ENCODE assay signal across 15 cellular contexts in the genomic region with DNA sequence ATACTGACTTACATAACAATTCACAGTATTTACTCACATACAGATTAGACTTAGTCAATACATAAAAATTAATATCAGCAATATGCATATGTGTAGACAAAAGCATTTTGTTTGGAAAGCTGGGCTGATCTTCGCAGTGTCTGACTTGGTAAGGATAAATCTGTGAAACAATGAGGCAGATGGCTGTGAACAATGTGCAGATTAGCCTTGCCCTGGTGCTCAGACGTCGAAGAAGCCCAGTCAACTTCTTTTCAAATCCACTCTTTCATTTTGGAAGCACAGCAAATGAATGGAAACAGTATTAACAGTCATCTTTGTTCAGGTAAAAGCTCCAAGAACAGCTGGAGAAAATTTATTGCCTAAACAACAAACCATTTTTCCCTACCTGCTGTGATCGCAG.
A peak's percentile ranks its signal among the peaks of the same experiment; 100 is the strongest.
DNase-seq lines count a peak whose midpoint lies in the region; ATAC-seq, FAIRE-seq and TF ChIP-seq lines count a peak whose summit lies in the region.
"Had no signal": no experiment of that assay in that cellular context is flagged by ENCODE, and none has a peak within 500 bp of the region (broad histone marks: within the 10 kb centered on the region; RNA-seq: fewer than 3 reads in every experiment).

No MANE protein-coding gene starts in this region.

- WGBS in suprapubic skin: 71% methylated on average over 4 of the region's 4 CpGs

- peak overlapping the region; percentile 97 for H3K27ac Mint-ChIP-seq in astrocyte (ENCODE audit: unreplicated experiment)
- H3K27ac Mint-ChIP-seq: progenitor cell of endocrine pancreas had no signal

- H3K4me3 Mint-ChIP-seq in astrocyte (ENCODE audit: unreplicated experiment): peak overlapping the region; percentile 55

- no peaks in the 10 kb centered on the region for H4K20me1 ChIP-seq in astrocyte (ENCODE audit: insufficient read depth, low read length)

- no peak for TF ChIP-seq EP300 in suprapubic skin (IDR thresholded peaks at IDR 0.05)

- H3K9ac ChIP-seq in astrocyte (ENCODE audit: low read length): peak overlapping the region; percentile 74

- TF ChIP-seq POLR2A in suprapubic skin (IDR thresholded peaks at IDR 0.05): no peak

- no peak overlapping the region for H2AFZ ChIP-seq in astrocyte (ENCODE audit: low read depth, low read length)

- H3K4me3 ChIP-seq in astrocyte (ENCODE audit: insufficient read depth, low read depth, low read length) (no peak overlapping the region), lower lobe of right lung (no peak overlapping the region), suprapubic skin (no peak overlapping the region)
- H3K4me3 ChIP-seq: testis had no signal

- H3K9me3 ChIP-seq in astrocyte (ENCODE audit: insufficient read depth, low read depth, low read length) (no peaks in the 10 kb centered on the region), lower lobe of right lung (no peaks in the 10 kb centered on the region), suprapubic skin (no peaks in the 10 kb centered on the region)
- H3K9me3 ChIP-seq: testis had no signal

- H3K27ac ChIP-seq in astrocyte (ENCODE audit: low read depth, low read length): peak overlapping the region; percentile 95
- H3K27ac ChIP-seq in lower lobe of right lung: peak overlapping the region; percentile 15
- H3K27ac ChIP-seq in suprapubic skin: peak overlapping the region; percentile 76
- H3K27ac ChIP-seq: 22Rv1 had no signal

- no peak for ATAC-seq in lower lobe of right lung

- H3K36me3 ChIP-seq in astrocyte (ENCODE audit: insufficient read depth, low read length) (peaks cover 20% of the 10 kb centered on the region), lower lobe of right lung (peaks cover 70% of the 10 kb centered on the region), suprapubic skin (peaks cover 43% of the 10 kb centered on the region)

- peaks cover 4% of the 10 kb centered on the region for H3K36me3 Mint-ChIP-seq in astrocyte (ENCODE audit: low read depth, unreplicated experiment)

- peaks cover 27% of the 10 kb centered on the region for H3K79me2 ChIP-seq in astrocyte (ENCODE audit: insufficient read depth, low read length)

- peaks cover 77% of the 10 kb centered on the region for H3K4me1 Mint-ChIP-seq in astrocyte (ENCODE audit: low read depth, unreplicated experiment)

- intact Hi-C loops in lower lobe of right lung (cut with DNase I): no loop called here

- H3K9me3 Mint-ChIP-seq in astrocyte (ENCODE audit: unreplicated experiment): no peaks in the 10 kb centered on the region

- H3K27me3 Mint-ChIP-seq in astrocyte (ENCODE audit: low read depth, unreplicated experiment): no peaks in the 10 kb centered on the region
- H3K27me3 Mint-ChIP-seq: progenitor cell of endocrine pancreas had no signal

- H3K4me2 ChIP-seq in astrocyte (ENCODE audit: low read length): peak overlapping the region; percentile 60

- H3K4me1 ChIP-seq in astrocyte (ENCODE audit: insufficient read depth, low read length) (peaks cover 43% of the 10 kb centered on the region), lower lobe of right lung (peaks cover 30% of the 10 kb centered on the region), suprapubic skin (peaks cover 23% of the 10 kb centered on the region)

- peak; percentile 32 for FAIRE-seq in astrocyte (lab: Jason Lieb, UNC)

- DNase-seq in NCI-H1417 (lab: John Stamatoyannopoulos, UW) (peak in 2 of 3 experiments; percentile 75 to 86), NCI-H1417 treated with DMSO at 0.1 percent for 48 hours (lab: John Stamatoyannopoulos, UW) (no peak), astrocyte (ENCODE audit: low read depth) (no peak), lower lobe of right lung (no peak), suprapubic skin (ENCODE audit: low spot score in 2 of 2) (no peak), NCI-H1436 treated with DMSO at 0.1 percent for 48 hours (lab: John Stamatoyannopoulos, UW) (no peak)
- no peak for DNase-seq in stimulated activated CD4-positive, alpha-beta T cell treated with anti-CD3 and anti-CD28 coated beads, Interleukin-12 subunit alpha, Interleukin-12 subunit beta, amount 100 ng/mL, for 4 hours
- DNase-seq in activated CD8-positive, alpha-beta memory T cell treated with anti-CD3 and anti-CD28 coated beads, Interleukin-2, amount 50 U/mL, for 48 hours: no peak
- DNase-seq: activated CD4-positive, alpha-beta T cell treated with anti-CD3 and anti-CD28 coated beads, Interleukin-2, amount 50 U/mL, for 4 hours; activated effector memory CD4-positive, alpha-beta T cell treated with Interleukin-2 at 50 U/mL for 16 hours; cerebellar nuclear complex; left cardiac atrium; testis had no signal

- TF ChIP-seq CTCF in astrocyte (IDR thresholded peaks at IDR 0.05; ENCODE audit: insufficient read depth, low read depth, low read length) (no peak), lower lobe of right lung (IDR thresholded peaks at IDR 0.05) (no peak), suprapubic skin (IDR thresholded peaks at IDR 0.05) (no peak)

- H3K27me3 ChIP-seq in astrocyte (ENCODE audit: insufficient read depth, low read length) (no peaks in the 10 kb centered on the region), lower lobe of right lung (ENCODE audit: low read depth) (no peaks in the 10 kb centered on the region), suprapubic skin (no peaks in the 10 kb centered on the region)
- H3K27me3 ChIP-seq: testis had no signal

Comparison
In these comparisons a context has a peak if more than half of its experiments do, and no peak if none do; other contexts are left out.
1. DNase-seq: peak in NCI-H1417 (2 of 3); none in NCI-H1417 treated with DMSO at 0.1 percent for 48 hours (single experiment), astrocyte (single experiment), lower lobe of right lung (single experiment), suprapubic skin (0 of 2), NCI-H1436 treated with DMSO at 0.1 percent for 48 hours (single experiment), stimulated activated CD4-positive, alpha-beta T cell treated with anti-CD3 and anti-CD28 coated beads, Interleukin-12 subunit alpha, Interleukin-12 subunit beta, amount 100 ng/mL, for 4 hours (single experiment) and activated CD8-positive, alpha-beta memory T cell treated with anti-CD3 and anti-CD28 coated beads, Interleukin-2, amount 50 U/mL, for 48 hours (single experiment).
2. H3K27ac ChIP-seq: peak in every context shown above with its lines; median percentile 95 in astrocyte; 76 in suprapubic skin; 15 in lower lobe of right lung.